8 cellular contexts compared by ENCODE assay signal in genomic region chr1:46466477-46467182, GRCh38. TPM values are rescaled to one million over a fixed set of nuclear protein-coding genes. Genes with fewer than 3 reads are reported as not detected.
DNase-seq lines count a peak whose midpoint lies in the region; ATAC-seq and TF ChIP-seq lines count a peak whose summit lies in the region.

No MANE protein-coding gene starts in this region.

- H3K9me3 ChIP-seq in thymus (ENCODE audit: control insufficient read depth) = no peaks in the 10 kb centered on the region

- peaks cover 45% of the 10 kb centered on the region for H3K27me3 Mint-ChIP-seq in central memory CD8-positive, alpha-beta T cell

- no peaks in the 10 kb centered on the region for H3K36me3 ChIP-seq in thymus (ENCODE audit: control insufficient read depth, insufficient read depth)

- peaks cover 5% of the 10 kb centered on the region for H3K4me1 Mint-ChIP-seq in central memory CD8-positive, alpha-beta T cell

- peaks cover 36% of the 10 kb centered on the region for H3K27me3 ChIP-seq in thymus (ENCODE audit: control insufficient read depth, insufficient read depth)

- H3K4me1 ChIP-seq in thymus (ENCODE audit: control insufficient read depth, insufficient read depth, low read length) = no peaks in the 10 kb centered on the region

- no peak for ATAC-seq in central memory CD8-positive, alpha-beta T cell (replicated peaks; ENCODE audit: extremely low read depth, poor library complexity, severe bottlenecking)
- ATAC-seq in GM19397 (IDR thresholded peaks at IDR 0.05; ENCODE audit: unreplicated experiment) = no peak
- no peak for ATAC-seq in HG02885 (IDR thresholded peaks at IDR 0.05; ENCODE audit: poor library complexity, unreplicated experiment)
- ATAC-seq in HG02571 (IDR thresholded peaks at IDR 0.05; ENCODE audit: unreplicated experiment) = no peak

- H3K9me3 Mint-ChIP-seq in central memory CD8-positive, alpha-beta T cell = no peaks in the 10 kb centered on the region

- H3K4me3 ChIP-seq in lower leg skin (ENCODE audit: low read depth, poor library complexity, severe bottlenecking) (peak overlapping the region; percentile 32), thymus (ENCODE audit: low read length) (peak overlapping the region; percentile 57)

- TF ChIP-seq CTCF in lower leg skin (IDR thresholded peaks at IDR 0.05) = no peak

- intact Hi-C loops in lower leg skin (cut with DNase I; ENCODE audit: low total_unique reads) = no loop called here

- no peak for TF ChIP-seq POLR2A in lower leg skin (IDR thresholded peaks at IDR 0.05)

- H3K4me3 Mint-ChIP-seq in central memory CD8-positive, alpha-beta T cell = peak overlapping the region; percentile 66

- no peak overlapping the region for H3K27ac ChIP-seq in thymus (ENCODE audit: low read depth)

- DNase-seq in ELR (ENCODE audit: low read depth) (peak; percentile 27), NCI-H526 treated with DMSO at 0.1 percent for 48 hours (lab: John Stamatoyannopoulos, UW) (peak; percentile 4), lower leg skin (ENCODE audit: low spot score in 2 of 2) (no peak)
- DNase-seq in central memory CD8-positive, alpha-beta T cell (ENCODE audit: low spot score in 2 of 2) = no peak

- H3K36me3 Mint-ChIP-seq in central memory CD8-positive, alpha-beta T cell (ENCODE audit: insufficient read depth) = peaks cover 2% of the 10 kb centered on the region

- 1 to 3% methylated on average over 66 to 68 of the region's 84 CpGs for WGBS in lower leg skin, 2 donors
- WGBS in thymus = 4% methylated on average over 84 of the region's 84 CpGs

- no peak overlapping the region for H3K27ac Mint-ChIP-seq in central memory CD8-positive, alpha-beta T cell (ENCODE audit: low read depth)

RNA-seq across cellular contexts. Expression of gene DMBX1, which starts 23.0 kb away (rescaled TPM):
- under 1 TPM in 3 of 4 donors, not detected in 1; 0.12 to 0.51 (median 0.42) TPM for total RNA-seq in lower leg skin
- polyA plus RNA-seq in thymus = 0.21 TPM

Comparison
In these comparisons a context has a peak if more than half of its experiments do, and no peak if none do; other contexts are left out.
1. DNase-seq: peak in ELR (single experiment) and NCI-H526 treated with DMSO at 0.1 percent for 48 hours (single experiment); none in central memory CD8-positive, alpha-beta T cell (0 of 2) and lower leg skin (0 of 2).